ENCODE assay signal across 8 cellular contexts in genomic region chr12:107134558-107134957, GRCh38. TPM values are rescaled to one million over a fixed set of nuclear protein-coding genes. Genes with fewer than 3 reads are reported as not detected.
DNase-seq lines count a peak whose midpoint lies in the region; ATAC-seq and TF ChIP-seq lines count a peak whose summit lies in the region.

No MANE protein-coding gene starts in this region.

- H3K4me1 ChIP-seq in HAP-1 = peaks cover 19% of the 10 kb centered on the region

- peak; percentile 27 for TF ChIP-seq CTCF in glutamatergic neuron (IDR thresholded peaks at IDR 0.05; ENCODE audit: partially characterized antibody, unreplicated experiment)

- peaks cover 12% of the 10 kb centered on the region; the same call in 1 of the 2 replicates for H3K27me3 ChIP-seq in HAP-1 (ENCODE audit: low read depth)

- H3K36me3 Mint-ChIP-seq in glutamatergic neuron (ENCODE audit: unreplicated experiment) = no peaks in the 10 kb centered on the region

- no peaks in the 10 kb centered on the region for H3K9me3 ChIP-seq in HAP-1

- in situ Hi-C loops in HAP-1 (cut with MboI; ENCODE audit: low sequenced_read_pairs) = loop anchor here (10.0 kb wide), 1 partner anchor 270 kb away; no protein-coding TSS in a partner anchor

- H3K4me3 ChIP-seq in HAP-1 = no peak overlapping the region

- ATAC-seq in HG03378 (IDR thresholded peaks at IDR 0.05; ENCODE audit: unreplicated experiment) (no peak), GM21360 (IDR thresholded peaks at IDR 0.05; ENCODE audit: unreplicated experiment) (no peak)

- DNase-seq in 8988T = peak; percentile 26
- peak; percentile 32 to 64 for DNase-seq in HAP-1 (ENCODE audit: low spot score in 2 of 2)
- DNase-seq in activated CD4-positive, alpha-beta T cell treated with anti-CD3 and anti-CD28 coated beads for 48 hours = peak; percentile 71
- DNase-seq in glutamatergic neuron = no peak
- no peak for DNase-seq in hepatic stellate cell (ENCODE audit: low spot score)
- DNase-seq in NCI-H2171 treated with DMSO at 0.1 percent for 48 hours (lab: John Stamatoyannopoulos, UW) = no peak

- no peak overlapping the region for H3K4me3 Mint-ChIP-seq in glutamatergic neuron (ENCODE audit: unreplicated experiment)

- H3K36me3 ChIP-seq in HAP-1 (replicated peaks) = no peaks in the 10 kb centered on the region

- H3K27ac Mint-ChIP-seq in glutamatergic neuron (ENCODE audit: unreplicated experiment) = no peak overlapping the region

- H3K4me1 Mint-ChIP-seq in glutamatergic neuron (ENCODE audit: low read depth, unreplicated experiment) = no peaks in the 10 kb centered on the region

- H3K9me3 Mint-ChIP-seq in glutamatergic neuron (ENCODE audit: unreplicated experiment) = no peaks in the 10 kb centered on the region

- no peaks in the 10 kb centered on the region for H3K27me3 Mint-ChIP-seq in glutamatergic neuron (ENCODE audit: unreplicated experiment)

RNA-seq across cellular contexts. Expression of gene CRY1, which starts 41.2 kb away (rescaled TPM):
- 10.1 TPM for total RNA-seq in glutamatergic neuron (ENCODE audit: unreplicated experiment)

Comparison
In these comparisons a context has a peak if more than half of its experiments do, and no peak if none do; other contexts are left out.
1. DNase-seq: peak in 8988T (single experiment), HAP-1 (2 of 2) and activated CD4-positive, alpha-beta T cell treated with anti-CD3 and anti-CD28 coated beads for 48 hours (single experiment); none in glutamatergic neuron (single experiment), hepatic stellate cell (single experiment) and NCI-H2171 treated with DMSO at 0.1 percent for 48 hours (single experiment).